34 cellular contexts compared by ENCODE assay signal in the genomic region with DNA sequence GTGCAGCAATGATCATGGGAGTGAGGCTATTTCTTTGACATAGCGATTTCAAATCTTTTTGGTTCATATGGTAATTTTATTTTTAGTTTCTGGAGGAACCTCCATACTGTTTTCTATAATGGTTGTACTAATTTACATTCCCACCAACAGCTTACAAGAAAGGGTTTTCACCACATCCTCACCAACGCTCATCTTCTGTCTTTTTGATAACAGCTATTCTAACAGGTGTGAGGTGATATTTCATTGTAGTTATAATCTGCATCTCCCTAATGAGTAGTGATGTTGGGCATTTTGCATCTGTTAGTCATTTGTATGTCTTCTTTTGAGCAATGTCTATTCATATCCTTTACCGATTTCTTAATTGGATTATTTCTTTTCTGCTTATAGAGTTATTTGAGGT.
DNase-seq lines count a peak whose midpoint lies in the region; ATAC-seq, FAIRE-seq and TF ChIP-seq lines count a peak whose summit lies in the region.
"Had no signal": no experiment of that assay in that cellular context is flagged by ENCODE, and none has a peak within 500 bp of the region (broad histone marks: within the 10 kb centered on the region; RNA-seq: fewer than 3 reads in every experiment).

No MANE protein-coding gene starts in this region.

- no peaks in the 10 kb centered on the region for H3K27me3 ChIP-seq in left ventricle myocardium inferior (ENCODE audit: low read depth)
- no peaks in the 10 kb centered on the region for H3K27me3 ChIP-seq in right atrium auricular region
- H3K27me3 ChIP-seq: BE2C; BLaER1; BLaER1 treated with 17β-estradiol and CSF1 and Interleukin-3, amounts not matched to agents 10 nM and 100 nM had no signal

- H3K4me2 ChIP-seq in A549: no peak overlapping the region
- H3K4me2 ChIP-seq: BLaER1; BLaER1 treated with 17β-estradiol and CSF1 and Interleukin-3, amounts not matched to agents 10 nM and 100 nM had no signal

- intact Hi-C loops in left ventricle myocardium inferior (cut with micrococcal nuclease): no loop called here

- H3K9me3 ChIP-seq in left ventricle myocardium inferior (replicated peaks) (no peaks in the 10 kb centered on the region), right atrium auricular region (no peaks in the 10 kb centered on the region), A549 (no peaks in the 10 kb centered on the region), KOPT-K1 (ENCODE audit: insufficient read depth, low read length, poor library complexity, severe bottlenecking) (peaks cover 5% of the 10 kb centered on the region)
- H3K9me3 ChIP-seq: BE2C; BLaER1; BLaER1 treated with 17β-estradiol and CSF1 and Interleukin-3, amounts not matched to agents 10 nM and 100 nM; Caco-2 had no signal

- POLR2A ChIA-PET in A549 (lab: Yijun Ruan, JAX): no interaction called here

- CTCF ChIA-PET in A549 (lab: Yijun Ruan, JAX): interaction anchor here (1.4 kb wide), 1 partner anchor 12 kb away, joined by 3 read pairs; no protein-coding TSS in a partner anchor

- TF ChIP-seq CTCF in left ventricle myocardium inferior (IDR thresholded peaks at IDR 0.05; ENCODE audit: borderline replicate concordance): no peak
- no peak for TF ChIP-seq CTCF in right atrium auricular region (IDR thresholded peaks at IDR 0.05)
- TF ChIP-seq CTCF in A549 (IDR thresholded peaks at IDR 0.05): no peak

- TF ChIP-seq EP300 in A549 (IDR thresholded peaks at IDR 0.05): no peak

- H3K4me3 ChIP-seq in left ventricle myocardium inferior: no peak overlapping the region
- H3K4me3 ChIP-seq in right atrium auricular region: no peak overlapping the region
- H3K4me3 ChIP-seq in A549: no peak overlapping the region
- no peak overlapping the region for H3K4me3 ChIP-seq in Jurkat, Clone E6-1 (ENCODE audit: low read length)
- H3K4me3 ChIP-seq: BLaER1; BLaER1 treated with 17β-estradiol and CSF1 and Interleukin-3, amounts not matched to agents 10 nM and 100 nM had no signal

- H3K27ac ChIP-seq in left ventricle myocardium inferior (replicated peaks): peak overlapping the region; percentile 89
- no peak overlapping the region for H3K27ac ChIP-seq in right atrium auricular region
- H3K27ac ChIP-seq in A549: no peak overlapping the region
- peak overlapping the region; percentile 65 for H3K27ac ChIP-seq in KOPT-K1 (ENCODE audit: low read depth, low read length, poor library complexity, severe bottlenecking)
- H3K27ac ChIP-seq: 22Rv1; BLaER1; BLaER1 treated with 17β-estradiol and CSF1 and Interleukin-3, amounts not matched to agents 10 nM and 100 nM; C4-2B had no signal

- FAIRE-seq in A549 (lab: Jason Lieb, UNC): peak; percentile 32
- FAIRE-seq: A204.1, D721Med had no signal

- DNase-seq in left ventricle myocardium inferior (no peak), right atrium auricular region (ENCODE audit: low spot score) (no peak), A549 (ENCODE audit: low read depth in 1 of 2, low spot score in 1 of 2) (no peak), NCI-H187 treated with DMSO at 0.1 percent for 48 hours (lab: John Stamatoyannopoulos, UW) (no peak), NCI-H2171 treated with DMSO at 0.1 percent for 48 hours (lab: John Stamatoyannopoulos, UW) (no peak), NCI-H2081 treated with DMSO at 0.1 percent for 48 hours (lab: John Stamatoyannopoulos, UW) (no peak)
- peak; percentile 98 for DNase-seq in Jurkat, Clone E6-1 (ENCODE audit: low read depth, low spot score)
- DNase-seq: 8988T; ACHN; AML-193; BE2C; C1 segment of cervical spinal cord; Caco-2; Calu3; CD4-positive, alpha-beta memory T cell; CD4-positive, alpha-beta T cell; CD4-positive, CD25-positive, alpha-beta regulatory T cell; CD8-positive, alpha-beta memory T cell; CD8-positive, alpha-beta T cell; COR-L47; DMS 273 treated with DMSO at 0.1 percent for 48 hours; DMS153; DMS53; DMS79; DMS79 treated with DMSO at 0.1 percent for 48 hours; DND-41; EL had no signal

- no peak for TF ChIP-seq POLR2A in A549 (IDR thresholded peaks at IDR 0.05; ENCODE audit: low read length)

- H3K4me1 ChIP-seq in left ventricle myocardium inferior: peaks cover 88% of the 10 kb centered on the region
- H3K4me1 ChIP-seq in right atrium auricular region: peaks cover 0 to 46% of the 10 kb centered on the region in 2 donors
- H3K4me1 ChIP-seq in A549: no peaks in the 10 kb centered on the region
- H3K4me1 ChIP-seq: BE2C, BLaER1, Caco-2 had no signal

- WGBS in A549 (ENCODE audit: missing lambda C conversion rate): 83% methylated on average over 3 of the region's 3 CpGs

- no peak for ATAC-seq in A549
- ATAC-seq: CD8-positive, alpha-beta T cell had no signal

- H3K36me3 ChIP-seq in left ventricle myocardium inferior: no peaks in the 10 kb centered on the region
- no peaks in the 10 kb centered on the region for H3K36me3 ChIP-seq in right atrium auricular region
- H3K36me3 ChIP-seq in KOPT-K1 (ENCODE audit: insufficient read depth, low read length): no peaks in the 10 kb centered on the region
- H3K36me3 ChIP-seq: BE2C; BLaER1; BLaER1 treated with 17β-estradiol and CSF1 and Interleukin-3, amounts not matched to agents 10 nM and 100 nM had no signal

- no peak for TF ChIP-seq RAD21 in A549 (conservative IDR thresholded peaks at IDR 0.05 in 1 of 2, IDR thresholded peaks at IDR 0.05 in 1 of 2)

TF ChIP-seq in A549, 52 proteins besides CTCF, POLR2A, EP300 and RAD21:
- TF ChIP-seq KDM1A (IDR thresholded peaks at IDR 0.05; ENCODE audit: low read depth): no peak
- no peak for TF ChIP-seq BCL3 (IDR thresholded peaks at IDR 0.05)
- TF ChIP-seq POLR2AphosphoS2 (conservative IDR thresholded peaks at IDR 0.05; ENCODE audit: low read length): no peak
- TF ChIP-seq ZSCAN20 (CRISPR knock-in tag; IDR thresholded peaks at IDR 0.05): no peak

Comparison
In these comparisons a context has a peak if more than half of its experiments do, and no peak if none do; other contexts are left out.
1. H3K27ac ChIP-seq: peak in left ventricle myocardium inferior (single experiment) and KOPT-K1 (single experiment); none in right atrium auricular region (0 of 2) and A549 (0 of 2).